Comparison of ENCODE assay signal across 19 cellular contexts in the genomic region with DNA sequence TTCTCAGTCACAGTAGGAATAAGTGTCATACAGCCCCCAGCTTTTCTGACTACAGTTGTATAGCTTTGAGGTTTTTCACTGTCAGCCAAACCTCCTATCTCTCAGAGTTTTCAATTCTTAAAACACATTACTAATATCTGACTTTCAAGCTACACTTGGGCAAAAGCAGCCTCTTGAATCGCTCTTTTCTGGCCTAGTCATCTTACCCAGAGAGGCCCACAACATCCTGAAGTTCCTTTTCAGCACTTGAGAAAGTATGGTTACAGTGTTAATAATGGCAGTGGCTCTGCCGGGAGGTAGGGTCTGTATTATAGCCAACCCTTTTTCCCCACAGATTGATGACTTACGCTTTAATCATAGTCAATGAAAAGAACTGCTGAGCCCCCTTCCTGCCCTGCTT.
DNase-seq lines count a peak whose midpoint lies in the region; ATAC-seq lines count a peak whose summit lies in the region.
"Had no signal": no experiment of that assay in that cellular context is flagged by ENCODE, and none has a peak within 500 bp of the region (broad histone marks: within the 10 kb centered on the region; RNA-seq: fewer than 3 reads in every experiment).

No MANE protein-coding gene starts in this region.

- ATAC-seq in HG02852 (IDR thresholded peaks at IDR 0.05; ENCODE audit: unreplicated experiment) (peak; percentile 66), GM21576 (IDR thresholded peaks at IDR 0.05; ENCODE audit: unreplicated experiment) (no peak), HG03354 (IDR thresholded peaks at IDR 0.05; ENCODE audit: poor library complexity, severe bottlenecking, unreplicated experiment) (no peak)
- ATAC-seq in activated T-cell treated with anti-CD3 and anti-CD28 coated beads, Interleukin-2, amount 50 U/mL, for 72 hours (replicated peaks in 1 of 2), result peak; percentile 92 to 95
- ATAC-seq: stimulated activated memory B cell treated with anti-CD40 and anti-IgM and Interleukin-4, amounts not matched to agents 10 μg/mL and 1 μg/mL and 100 μg/mL, for 72 hours had no signal

- CTCF ChIA-PET in activated CD4-positive, alpha-beta memory T cell treated with anti-CD3 and anti-CD28 coated beads for 36 hours (lab: Charles Lee), result interaction anchor here (1.1 to 1.6 kb wide), 3 partner anchors 48 to 58 kb away, joined by 3 read pairs; no protein-coding TSS in a partner anchor
- CTCF ChIA-PET in activated CD4-positive, alpha-beta memory T cell treated with anti-CD3 and anti-CD28 coated beads, Interleukin-2, amount 10 ng/mL, durations not matched to agents 7 days and 5 days (lab: Charles Lee), result no interaction called here

- peak overlapping the region; percentile 79 for H3K27ac Mint-ChIP-seq in activated CD4-positive, alpha-beta memory T cell treated with anti-CD3 and anti-CD28 coated beads for 36 hours
- no peak overlapping the region for H3K27ac Mint-ChIP-seq in activated CD4-positive, alpha-beta memory T cell treated with anti-CD3 and anti-CD28 coated beads, Interleukin-2, amount 10 ng/mL, durations not matched to agents 7 days and 5 days
- H3K27ac Mint-ChIP-seq in activated T-cell treated with anti-CD3 and anti-CD28 coated beads, Interleukin-2, amount 50 U/mL, for 72 hours, result peak overlapping the region; percentile 81
- H3K27ac Mint-ChIP-seq: stimulated activated memory B cell treated with anti-CD40 and anti-IgM and Interleukin-4, amounts not matched to agents 10 μg/mL and 1 μg/mL and 100 μg/mL, for 72 hours had no signal

- DNase-seq in activated CD4-positive, alpha-beta memory T cell treated with anti-CD3 and anti-CD28 coated beads for 36 hours, result peak; percentile 61
- DNase-seq in activated CD4-positive, alpha-beta memory T cell treated with anti-CD3 and anti-CD28 coated beads, Interleukin-2, amount 10 ng/mL, durations not matched to agents 7 days and 5 days, result no peak
- peak; percentile 36 to 53 for DNase-seq in activated T-cell treated with anti-CD3 and anti-CD28 coated beads, Interleukin-2, amount 50 U/mL, for 72 hours
- peak; percentile 45 for DNase-seq in stimulated activated CD4-positive, alpha-beta T cell treated with anti-CD3 and anti-CD28 coated beads, Interleukin-4, amount 100 ng/mL, for 24 hours
- DNase-seq in activated gamma-delta T cell (lab: John Stamatoyannopoulos, UW), result no peak
- DNase-seq: amniotic stem cell, DMS53, kidney, NCI-H1092, NCI-H2107, NCI-H69, OCI-M1, retina had no signal

- POLR2A ChIA-PET in activated CD4-positive, alpha-beta memory T cell treated with anti-CD3 and anti-CD28 coated beads for 36 hours (lab: Charles Lee), result interaction anchor here (0.7 to 2.5 kb wide), 5 partner anchors 14 to 58 kb away, joined by 3 to 16 read pairs (median 5); no protein-coding TSS in a partner anchor
- POLR2A ChIA-PET in activated CD4-positive, alpha-beta memory T cell treated with anti-CD3 and anti-CD28 coated beads, Interleukin-2, amount 10 ng/mL, durations not matched to agents 7 days and 5 days (lab: Charles Lee), result interaction anchor here (1.1 kb wide), 1 partner anchor 9 kb away, joined by 3 read pairs; no protein-coding TSS in a partner anchor

- H3K27me3 Mint-ChIP-seq in activated CD4-positive, alpha-beta memory T cell treated with anti-CD3 and anti-CD28 coated beads for 36 hours, result no peaks in the 10 kb centered on the region
- H3K27me3 Mint-ChIP-seq in activated CD4-positive, alpha-beta memory T cell treated with anti-CD3 and anti-CD28 coated beads, Interleukin-2, amount 10 ng/mL, durations not matched to agents 7 days and 5 days, result no peaks in the 10 kb centered on the region
- no peaks in the 10 kb centered on the region for H3K27me3 Mint-ChIP-seq in activated T-cell treated with anti-CD3 and anti-CD28 coated beads, Interleukin-2, amount 50 U/mL, for 72 hours (ENCODE audit: low read depth)
- H3K27me3 Mint-ChIP-seq: stimulated activated memory B cell treated with anti-CD40 and anti-IgM and Interleukin-4, amounts not matched to agents 10 μg/mL and 1 μg/mL and 100 μg/mL, for 72 hours had no signal

- H3K4me3 Mint-ChIP-seq in activated CD4-positive, alpha-beta memory T cell treated with anti-CD3 and anti-CD28 coated beads for 36 hours, result no peak overlapping the region
- no peak overlapping the region for H3K4me3 Mint-ChIP-seq in activated CD4-positive, alpha-beta memory T cell treated with anti-CD3 and anti-CD28 coated beads, Interleukin-2, amount 10 ng/mL, durations not matched to agents 7 days and 5 days
- H3K4me3 Mint-ChIP-seq in activated T-cell treated with anti-CD3 and anti-CD28 coated beads, Interleukin-2, amount 50 U/mL, for 72 hours, result peak overlapping the region; percentile 54 to 85
- H3K4me3 Mint-ChIP-seq: CD14-positive monocyte; neural crest cell; stimulated activated memory B cell treated with anti-CD40 and anti-IgM and Interleukin-4, amounts not matched to agents 10 μg/mL and 1 μg/mL and 100 μg/mL, for 72 hours had no signal

- intact Hi-C loops in activated CD4-positive, alpha-beta memory T cell treated with anti-CD3 and anti-CD28 coated beads for 36 hours (cut with micrococcal nuclease), result loop anchor here (1.0 to 10.0 kb wide), 10 partner anchors 30 to 455 kb away; partner anchors contain the start of genes ARF5, SND1 and ZNF800

- H3K4me1 Mint-ChIP-seq in activated CD4-positive, alpha-beta memory T cell treated with anti-CD3 and anti-CD28 coated beads for 36 hours (ENCODE audit: low read depth), result peaks cover 45% of the 10 kb centered on the region
- H3K4me1 Mint-ChIP-seq in activated CD4-positive, alpha-beta memory T cell treated with anti-CD3 and anti-CD28 coated beads, Interleukin-2, amount 10 ng/mL, durations not matched to agents 7 days and 5 days, result peaks cover 25% of the 10 kb centered on the region
- H3K4me1 Mint-ChIP-seq in activated T-cell treated with anti-CD3 and anti-CD28 coated beads, Interleukin-2, amount 50 U/mL, for 72 hours (ENCODE audit: low read depth), result peaks cover 69% of the 10 kb centered on the region

- H3K9me3 Mint-ChIP-seq in activated CD4-positive, alpha-beta memory T cell treated with anti-CD3 and anti-CD28 coated beads for 36 hours, result no peaks in the 10 kb centered on the region
- no peaks in the 10 kb centered on the region for H3K9me3 Mint-ChIP-seq in activated CD4-positive, alpha-beta memory T cell treated with anti-CD3 and anti-CD28 coated beads, Interleukin-2, amount 10 ng/mL, durations not matched to agents 7 days and 5 days
- no peaks in the 10 kb centered on the region for H3K9me3 Mint-ChIP-seq in activated T-cell treated with anti-CD3 and anti-CD28 coated beads, Interleukin-2, amount 50 U/mL, for 72 hours
- H3K9me3 Mint-ChIP-seq: CD14-positive monocyte; neural crest cell; stimulated activated memory B cell treated with anti-CD40 and anti-IgM and Interleukin-4, amounts not matched to agents 10 μg/mL and 1 μg/mL and 100 μg/mL, for 72 hours had no signal

- H3K36me3 Mint-ChIP-seq in activated CD4-positive, alpha-beta memory T cell treated with anti-CD3 and anti-CD28 coated beads for 36 hours, result peaks cover 34% of the 10 kb centered on the region
- H3K36me3 Mint-ChIP-seq in activated CD4-positive, alpha-beta memory T cell treated with anti-CD3 and anti-CD28 coated beads, Interleukin-2, amount 10 ng/mL, durations not matched to agents 7 days and 5 days (ENCODE audit: low read depth), result peaks cover 32% of the 10 kb centered on the region
- peaks cover 6 to 25% of the 10 kb centered on the region in 2 donors for H3K36me3 Mint-ChIP-seq in activated T-cell treated with anti-CD3 and anti-CD28 coated beads, Interleukin-2, amount 50 U/mL, for 72 hours (ENCODE audit: insufficient read depth in 2 of 2)

Comparison
In these comparisons a context has a peak if more than half of its experiments do, and no peak if none do; other contexts are left out.
1. DNase-seq: peak in activated CD4-positive, alpha-beta memory T cell treated with anti-CD3 and anti-CD28 coated beads for 36 hours (single experiment), activated T-cell treated with anti-CD3 and anti-CD28 coated beads, Interleukin-2, amount 50 U/mL, for 72 hours (2 of 2) and stimulated activated CD4-positive, alpha-beta T cell treated with anti-CD3 and anti-CD28 coated beads, Interleukin-4, amount 100 ng/mL, for 24 hours (single experiment); none in activated CD4-positive, alpha-beta memory T cell treated with anti-CD3 and anti-CD28 coated beads, Interleukin-2, amount 10 ng/mL, durations not matched to agents 7 days and 5 days (single experiment) and activated gamma-delta T cell (single experiment).
2. H3K4me3 Mint-ChIP-seq: peak in activated T-cell treated with anti-CD3 and anti-CD28 coated beads, Interleukin-2, amount 50 U/mL, for 72 hours (2 of 2); none in activated CD4-positive, alpha-beta memory T cell treated with anti-CD3 and anti-CD28 coated beads for 36 hours (single experiment) and activated CD4-positive, alpha-beta memory T cell treated with anti-CD3 and anti-CD28 coated beads, Interleukin-2, amount 10 ng/mL, durations not matched to agents 7 days and 5 days (single experiment).
3. ATAC-seq: peak in HG02852 (single experiment) and activated T-cell treated with anti-CD3 and anti-CD28 coated beads, Interleukin-2, amount 50 U/mL, for 72 hours (2 of 2); none in GM21576 (single experiment) and HG03354 (single experiment).